ENCODE assay signal across 13 cellular contexts in genomic region chr12:114858388-114859146, GRCh38.
DNase-seq lines count a peak whose midpoint lies in the region; TF ChIP-seq lines count a peak whose summit lies in the region.
"Had no signal": no experiment of that assay in that cellular context is flagged by ENCODE, and none has a peak within 500 bp of the region (broad histone marks: within the 10 kb centered on the region; RNA-seq: fewer than 3 reads in every experiment).

No MANE protein-coding gene starts in this region.

- no peak for TF ChIP-seq EP300 in transverse colon (IDR thresholded peaks at IDR 0.05; ENCODE audit: low read depth)

- H3K27me3 ChIP-seq in transverse colon, result no peaks in the 10 kb centered on the region
- H3K27me3 ChIP-seq: heart left ventricle had no signal

- DNase-seq in DMS53 (lab: John Stamatoyannopoulos, UW) (peak; percentile 26), DMS53 treated with DMSO at 0.1 percent for 48 hours (lab: John Stamatoyannopoulos, UW; ENCODE audit: unreplicated experiment) (no peak), astrocyte of the cerebellum (ENCODE audit: low read depth) (no peak), iPS-NIHi11 (ENCODE audit: low spot score) (peak; percentile 49), transverse colon (peak; percentile 29), dermis blood vessel endothelial cell (no peak), NOMO-1 treated with dmso at 0.1 percent for 144 hours (lab: John Stamatoyannopoulos, UW; ENCODE audit: unreplicated experiment) (no peak), NCI-H1436 treated with DMSO at 0.1 percent for 48 hours (lab: John Stamatoyannopoulos, UW) (no peak)
- DNase-seq: heart left ventricle; NCI-H1694 treated with DMSO at 0.1 percent for 48 hours; NCI-H526; RPMI8226; stimulated activated CD4-positive, alpha-beta T cell treated with anti-CD3 and anti-CD28 coated beads, Interleukin-15, amount 100 ng/mL, for 24 hours had no signal

- H3K36me3 ChIP-seq in transverse colon, result no peaks in the 10 kb centered on the region
- H3K36me3 ChIP-seq: heart left ventricle had no signal

- no peak for TF ChIP-seq POLR2A in transverse colon (IDR thresholded peaks at IDR 0.05)

- in situ Hi-C loops in astrocyte of the cerebellum (cut with HindIII; ENCODE audit: low sequenced_read_pairs), result no loop called here
- in situ Hi-C loops in transverse colon (cut with MboI; ENCODE audit: low pct_ligation_motif_present in 1 of 4, low pct_unique_long_range_greater_than_20kb in 1 of 4, low sequenced_read_pairs in 3 of 4), result no loop called here

- H3K4me3 ChIP-seq in astrocyte of the cerebellum (ENCODE audit: low read depth, low read length) (no peak overlapping the region), transverse colon (no peak overlapping the region)
- H3K4me3 ChIP-seq: heart left ventricle had no signal

- H3K9me3 ChIP-seq in transverse colon, result peaks cover 0 to 11% of the 10 kb centered on the region in 2 donors

- 43 to 51% methylated on average over 3 to 7 of the region's 7 CpGs for WGBS in transverse colon (ENCODE audit: low coverage in 1 of 2), 2 donors

- peak; percentile 3 for TF ChIP-seq CTCF in astrocyte of the cerebellum (IDR thresholded peaks at IDR 0.05; ENCODE audit: low read depth, low read length, missing control alignments)
- peak in 3 of 5 experiments; percentile 10 to 38 (median 34) for TF ChIP-seq CTCF in transverse colon (IDR thresholded peaks at IDR 0.05)

- intact Hi-C loops in transverse colon (cut with DNase I; ENCODE audit: low total_unique reads), result no loop called here

- no peaks in the 10 kb centered on the region for H3K4me1 ChIP-seq in transverse colon
- H3K4me1 ChIP-seq: heart left ventricle had no signal

- H3K27ac ChIP-seq in transverse colon, result no peak overlapping the region
- H3K27ac ChIP-seq: heart left ventricle had no signal

Comparison
In these comparisons a context has a peak if more than half of its experiments do, and no peak if none do; other contexts are left out.
1. DNase-seq: peak in DMS53 (single experiment), iPS-NIHi11 (single experiment) and transverse colon (single experiment); none in DMS53 treated with DMSO at 0.1 percent for 48 hours (single experiment), astrocyte of the cerebellum (single experiment), dermis blood vessel endothelial cell (single experiment), NOMO-1 treated with dmso at 0.1 percent for 144 hours (single experiment) and NCI-H1436 treated with DMSO at 0.1 percent for 48 hours (single experiment).